16 cellular contexts compared by ENCODE assay signal in the genomic region with DNA sequence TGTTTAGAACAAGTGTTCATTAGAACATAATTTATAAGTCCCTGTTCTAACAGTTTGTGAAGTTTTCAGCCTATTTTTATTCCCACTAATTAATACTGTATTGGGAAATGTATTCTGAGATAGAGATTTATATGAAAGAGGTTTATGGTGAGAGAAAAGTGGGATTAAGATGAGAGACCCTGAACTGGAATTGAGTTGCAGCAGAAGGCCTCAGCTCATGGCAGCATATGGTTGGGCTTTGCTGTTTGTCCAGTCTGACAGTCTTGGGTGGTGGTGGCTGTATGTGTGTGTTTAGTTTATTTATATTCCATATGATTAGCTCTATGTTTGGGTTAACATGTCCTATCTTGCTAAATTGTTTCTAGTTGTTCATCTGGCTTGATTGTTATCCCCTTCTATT.
"Had no signal": no experiment of that assay in that cellular context is flagged by ENCODE, and none has a peak within 500 bp of the region (broad histone marks: within the 10 kb centered on the region; RNA-seq: fewer than 3 reads in every experiment).

No MANE protein-coding gene starts in this region.

- H3K4me1 ChIP-seq: colonic mucosa, esophagus muscularis mucosa, thyroid gland, uterus had no signal

- H3K4me3 ChIP-seq: colonic mucosa, esophagus muscularis mucosa, thyroid gland, uterus had no signal

- H3K9me3 ChIP-seq: colonic mucosa, esophagus muscularis mucosa, thyroid gland, uterus had no signal

- ATAC-seq: activated CD8-positive, alpha-beta T cell treated with anti-CD3 and anti-CD28 coated beads for 36 hours; activated naive CD4-positive, alpha-beta T cell treated with anti-CD3 and anti-CD28 coated beads, Interleukin-2, amount 50 U/mL, for 72 hours; activated T-cell treated with anti-CD3 and anti-CD28 coated beads, Interleukin-2, amount 50 U/mL, for 4 hours; stimulated activated effector memory CD8-positive, alpha-beta T cell treated with anti-CD3 and anti-CD28 coated beads, Interleukin-12 subunit alpha, Interleukin-12 subunit beta, amount 100 ng/mL, for 72 hours had no signal

- DNase-seq: activated B cell treated with CpG ODN at 0.5 μM for 24 hours; activated CD4-positive, alpha-beta T cell treated with anti-CD3 and anti-CD28 coated beads for 48 hours; activated CD8-positive, alpha-beta T cell treated with anti-CD3 and anti-CD28 coated beads for 36 hours; activated gamma-delta T cell; activated T-cell treated with anti-CD3 and anti-CD28 coated beads, Interleukin-2, amount 50 U/mL, for 4 hours; caudate nucleus; colonic mucosa; hypothalamus; nucleus accumbens; posterior cingulate gyrus; retina; thyroid gland; uterus had no signal

- H3K27me3 ChIP-seq: colonic mucosa, esophagus muscularis mucosa, thyroid gland, uterus had no signal

- H3K36me3 ChIP-seq: colonic mucosa, esophagus muscularis mucosa, thyroid gland, uterus had no signal

- H3K27ac ChIP-seq: colonic mucosa, esophagus muscularis mucosa, thyroid gland, uterus had no signal
